1 cellular context compared by ENCODE assay signal in genomic region chr15:64095795-64096485, GRCh38.
TF ChIP-seq lines count a peak whose summit lies in the region.

Gene SNX1 (plus strand): TSS chr15:64095982. CDS start chr15:64096014, 32 bp downstream.

TF ChIP-seq in K562, 482 proteins besides CTCF, POLR2A, EP300 and RAD21 (continued from another document and continues in another):
- TF ChIP-seq E4F1 (CRISPR knock-in tag; IDR thresholded peaks at IDR 0.05; ENCODE audit: borderline replicate concordance) (no peak), SUPT5H (IDR thresholded peaks at IDR 0.05) (peak; percentile 93), MEF2A (IDR thresholded peaks at IDR 0.05; ENCODE audit: control insufficient read depth, low read depth, low read length) (no peak), RNF2 (IDR thresholded peaks at IDR 0.05) (no peak), MAZ (CRISPR knock-in tag; conservative IDR thresholded peaks at IDR 0.05 in 1 of 2, IDR thresholded peaks at IDR 0.05 in 1 of 2) (peak; percentile 77 to 91), CC2D1A (IDR thresholded peaks at IDR 0.05) (peak; percentile 35; the same call in 1 of the 2 replicates), SNRNP70 (optimal IDR thresholded peaks at IDR 0.05; ENCODE audit: low read depth, low read length) (no peak), STAT5A (IDR thresholded peaks at IDR 0.05; ENCODE audit: borderline replicate concordance, low read length) (no peak), E2F3 (CRISPR knock-in tag; IDR thresholded peaks at IDR 0.05) (0 out of 2 replicates have a peak, but pooled peaks have one; percentile 42), SMARCE1 (IDR thresholded peaks at IDR 0.05) (peak; percentile 64), MXD1 (CRISPR knock-in tag; IDR thresholded peaks at IDR 0.05; ENCODE audit: borderline replicate concordance, poor library complexity, severe bottlenecking) (no peak), PCBP1 (IDR thresholded peaks at IDR 0.05; ENCODE audit: low read depth, low read length, poor library complexity, severe bottlenecking) (no peak), NBN (IDR thresholded peaks at IDR 0.05; ENCODE audit: low read depth) (peak; percentile 67; the same call in 1 of the 2 replicates), GATA2 (CRISPR knock-in tag; IDR thresholded peaks at IDR 0.05) (no peak), ATF7 (IDR thresholded peaks at IDR 0.05) (peak; percentile 81), PHF20 (IDR thresholded peaks at IDR 0.05; ENCODE audit: partially characterized antibody) (peak; percentile 84), SP1 (CRISPR knock-in tag; IDR thresholded peaks at IDR 0.05) (peak; percentile 93), ZNF146 (CRISPR knock-in tag; IDR thresholded peaks at IDR 0.05; ENCODE audit: unreplicated experiment) (no peak), ZNF830 (CRISPR knock-in tag; IDR thresholded peaks at IDR 0.05) (no peak), U2AF1 (optimal IDR thresholded peaks at IDR 0.05; ENCODE audit: low read depth, low read length) (no peak), POLR2AphosphoS5 (IDR thresholded peaks at IDR 0.05; ENCODE audit: control insufficient read depth, insufficient read depth, low read depth, low read length) (peak; percentile 92), ZNF644 (tag; IDR thresholded peaks at IDR 0.05; ENCODE audit: low read depth) (no peak), ZNF778 (CRISPR knock-in tag; IDR thresholded peaks at IDR 0.05) (no peak), ZNF224 (CRISPR knock-in tag; IDR thresholded peaks at IDR 0.05) (peak; percentile 82), CUX1 (CRISPR knock-in tag; IDR thresholded peaks at IDR 0.05) (no peak), ZNF408 (CRISPR knock-in tag; IDR thresholded peaks at IDR 0.05; ENCODE audit: low read depth) (no peak)
- TF ChIP-seq, protein P1, sequence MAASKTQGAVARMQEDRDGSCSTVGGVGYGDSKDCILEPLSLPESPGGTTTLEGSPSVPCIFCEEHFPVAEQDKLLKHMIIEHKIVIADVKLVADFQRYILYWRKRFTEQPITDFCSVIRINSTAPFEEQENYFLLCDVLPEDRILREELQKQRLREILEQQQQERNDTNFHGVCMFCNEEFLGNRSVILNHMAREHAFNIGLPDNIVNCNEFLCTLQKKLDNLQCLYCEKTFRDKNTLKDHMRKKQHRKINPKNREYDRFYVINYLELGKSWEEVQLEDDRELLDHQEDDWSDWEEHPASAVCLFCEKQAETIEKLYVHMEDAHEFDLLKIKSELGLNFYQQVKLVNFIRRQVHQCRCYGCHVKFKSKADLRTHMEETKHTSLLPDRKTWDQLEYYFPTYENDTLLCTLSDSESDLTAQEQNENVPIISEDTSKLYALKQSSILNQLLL (CRISPR knock-in tag; IDR thresholded peaks at IDR 0.05; ENCODE audit: borderline replicate concordance) = no peak
- TF ChIP-seq, protein P2, sequence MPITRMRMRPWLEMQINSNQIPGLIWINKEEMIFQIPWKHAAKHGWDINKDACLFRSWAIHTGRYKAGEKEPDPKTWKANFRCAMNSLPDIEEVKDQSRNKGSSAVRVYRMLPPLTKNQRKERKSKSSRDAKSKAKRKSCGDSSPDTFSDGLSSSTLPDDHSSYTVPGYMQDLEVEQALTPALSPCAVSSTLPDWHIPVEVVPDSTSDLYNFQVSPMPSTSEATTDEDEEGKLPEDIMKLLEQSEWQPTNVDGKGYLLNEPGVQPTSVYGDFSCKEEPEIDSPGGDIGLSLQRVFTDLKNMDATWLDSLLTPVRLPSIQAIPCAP (CRISPR knock-in tag; IDR thresholded peaks at IDR 0.05; ENCODE audit: borderline replicate concordance) = no peak
- TF ChIP-seq, protein P3, sequence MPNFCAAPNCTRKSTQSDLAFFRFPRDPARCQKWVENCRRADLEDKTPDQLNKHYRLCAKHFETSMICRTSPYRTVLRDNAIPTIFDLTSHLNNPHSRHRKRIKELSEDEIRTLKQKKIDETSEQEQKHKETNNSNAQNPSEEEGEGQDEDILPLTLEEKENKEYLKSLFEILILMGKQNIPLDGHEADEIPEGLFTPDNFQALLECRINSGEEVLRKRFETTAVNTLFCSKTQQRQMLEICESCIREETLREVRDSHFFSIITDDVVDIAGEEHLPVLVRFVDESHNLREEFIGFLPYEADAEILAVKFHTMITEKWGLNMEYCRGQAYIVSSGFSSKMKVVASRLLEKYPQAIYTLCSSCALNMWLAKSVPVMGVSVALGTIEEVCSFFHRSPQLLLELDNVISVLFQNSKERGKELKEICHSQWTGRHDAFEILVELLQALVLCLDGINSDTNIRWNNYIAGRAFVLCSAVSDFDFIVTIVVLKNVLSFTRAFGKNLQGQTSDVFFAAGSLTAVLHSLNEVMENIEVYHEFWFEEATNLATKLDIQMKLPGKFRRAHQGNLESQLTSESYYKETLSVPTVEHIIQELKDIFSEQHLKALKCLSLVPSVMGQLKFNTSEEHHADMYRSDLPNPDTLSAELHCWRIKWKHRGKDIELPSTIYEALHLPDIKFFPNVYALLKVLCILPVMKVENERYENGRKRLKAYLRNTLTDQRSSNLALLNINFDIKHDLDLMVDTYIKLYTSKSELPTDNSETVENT (CRISPR knock-in tag; IDR thresholded peaks at IDR 0.05) = peak; percentile 23; the same call in 1 of the 2 replicates
- TF ChIP-seq, protein P4, sequence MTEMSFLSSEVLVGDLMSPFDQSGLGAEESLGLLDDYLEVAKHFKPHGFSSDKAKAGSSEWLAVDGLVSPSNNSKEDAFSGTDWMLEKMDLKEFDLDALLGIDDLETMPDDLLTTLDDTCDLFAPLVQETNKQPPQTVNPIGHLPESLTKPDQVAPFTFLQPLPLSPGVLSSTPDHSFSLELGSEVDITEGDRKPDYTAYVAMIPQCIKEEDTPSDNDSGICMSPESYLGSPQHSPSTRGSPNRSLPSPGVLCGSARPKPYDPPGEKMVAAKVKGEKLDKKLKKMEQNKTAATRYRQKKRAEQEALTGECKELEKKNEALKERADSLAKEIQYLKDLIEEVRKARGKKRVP (CRISPR knock-in tag; IDR thresholded peaks at IDR 0.05) = no peak
- TF ChIP-seq, protein P5, sequence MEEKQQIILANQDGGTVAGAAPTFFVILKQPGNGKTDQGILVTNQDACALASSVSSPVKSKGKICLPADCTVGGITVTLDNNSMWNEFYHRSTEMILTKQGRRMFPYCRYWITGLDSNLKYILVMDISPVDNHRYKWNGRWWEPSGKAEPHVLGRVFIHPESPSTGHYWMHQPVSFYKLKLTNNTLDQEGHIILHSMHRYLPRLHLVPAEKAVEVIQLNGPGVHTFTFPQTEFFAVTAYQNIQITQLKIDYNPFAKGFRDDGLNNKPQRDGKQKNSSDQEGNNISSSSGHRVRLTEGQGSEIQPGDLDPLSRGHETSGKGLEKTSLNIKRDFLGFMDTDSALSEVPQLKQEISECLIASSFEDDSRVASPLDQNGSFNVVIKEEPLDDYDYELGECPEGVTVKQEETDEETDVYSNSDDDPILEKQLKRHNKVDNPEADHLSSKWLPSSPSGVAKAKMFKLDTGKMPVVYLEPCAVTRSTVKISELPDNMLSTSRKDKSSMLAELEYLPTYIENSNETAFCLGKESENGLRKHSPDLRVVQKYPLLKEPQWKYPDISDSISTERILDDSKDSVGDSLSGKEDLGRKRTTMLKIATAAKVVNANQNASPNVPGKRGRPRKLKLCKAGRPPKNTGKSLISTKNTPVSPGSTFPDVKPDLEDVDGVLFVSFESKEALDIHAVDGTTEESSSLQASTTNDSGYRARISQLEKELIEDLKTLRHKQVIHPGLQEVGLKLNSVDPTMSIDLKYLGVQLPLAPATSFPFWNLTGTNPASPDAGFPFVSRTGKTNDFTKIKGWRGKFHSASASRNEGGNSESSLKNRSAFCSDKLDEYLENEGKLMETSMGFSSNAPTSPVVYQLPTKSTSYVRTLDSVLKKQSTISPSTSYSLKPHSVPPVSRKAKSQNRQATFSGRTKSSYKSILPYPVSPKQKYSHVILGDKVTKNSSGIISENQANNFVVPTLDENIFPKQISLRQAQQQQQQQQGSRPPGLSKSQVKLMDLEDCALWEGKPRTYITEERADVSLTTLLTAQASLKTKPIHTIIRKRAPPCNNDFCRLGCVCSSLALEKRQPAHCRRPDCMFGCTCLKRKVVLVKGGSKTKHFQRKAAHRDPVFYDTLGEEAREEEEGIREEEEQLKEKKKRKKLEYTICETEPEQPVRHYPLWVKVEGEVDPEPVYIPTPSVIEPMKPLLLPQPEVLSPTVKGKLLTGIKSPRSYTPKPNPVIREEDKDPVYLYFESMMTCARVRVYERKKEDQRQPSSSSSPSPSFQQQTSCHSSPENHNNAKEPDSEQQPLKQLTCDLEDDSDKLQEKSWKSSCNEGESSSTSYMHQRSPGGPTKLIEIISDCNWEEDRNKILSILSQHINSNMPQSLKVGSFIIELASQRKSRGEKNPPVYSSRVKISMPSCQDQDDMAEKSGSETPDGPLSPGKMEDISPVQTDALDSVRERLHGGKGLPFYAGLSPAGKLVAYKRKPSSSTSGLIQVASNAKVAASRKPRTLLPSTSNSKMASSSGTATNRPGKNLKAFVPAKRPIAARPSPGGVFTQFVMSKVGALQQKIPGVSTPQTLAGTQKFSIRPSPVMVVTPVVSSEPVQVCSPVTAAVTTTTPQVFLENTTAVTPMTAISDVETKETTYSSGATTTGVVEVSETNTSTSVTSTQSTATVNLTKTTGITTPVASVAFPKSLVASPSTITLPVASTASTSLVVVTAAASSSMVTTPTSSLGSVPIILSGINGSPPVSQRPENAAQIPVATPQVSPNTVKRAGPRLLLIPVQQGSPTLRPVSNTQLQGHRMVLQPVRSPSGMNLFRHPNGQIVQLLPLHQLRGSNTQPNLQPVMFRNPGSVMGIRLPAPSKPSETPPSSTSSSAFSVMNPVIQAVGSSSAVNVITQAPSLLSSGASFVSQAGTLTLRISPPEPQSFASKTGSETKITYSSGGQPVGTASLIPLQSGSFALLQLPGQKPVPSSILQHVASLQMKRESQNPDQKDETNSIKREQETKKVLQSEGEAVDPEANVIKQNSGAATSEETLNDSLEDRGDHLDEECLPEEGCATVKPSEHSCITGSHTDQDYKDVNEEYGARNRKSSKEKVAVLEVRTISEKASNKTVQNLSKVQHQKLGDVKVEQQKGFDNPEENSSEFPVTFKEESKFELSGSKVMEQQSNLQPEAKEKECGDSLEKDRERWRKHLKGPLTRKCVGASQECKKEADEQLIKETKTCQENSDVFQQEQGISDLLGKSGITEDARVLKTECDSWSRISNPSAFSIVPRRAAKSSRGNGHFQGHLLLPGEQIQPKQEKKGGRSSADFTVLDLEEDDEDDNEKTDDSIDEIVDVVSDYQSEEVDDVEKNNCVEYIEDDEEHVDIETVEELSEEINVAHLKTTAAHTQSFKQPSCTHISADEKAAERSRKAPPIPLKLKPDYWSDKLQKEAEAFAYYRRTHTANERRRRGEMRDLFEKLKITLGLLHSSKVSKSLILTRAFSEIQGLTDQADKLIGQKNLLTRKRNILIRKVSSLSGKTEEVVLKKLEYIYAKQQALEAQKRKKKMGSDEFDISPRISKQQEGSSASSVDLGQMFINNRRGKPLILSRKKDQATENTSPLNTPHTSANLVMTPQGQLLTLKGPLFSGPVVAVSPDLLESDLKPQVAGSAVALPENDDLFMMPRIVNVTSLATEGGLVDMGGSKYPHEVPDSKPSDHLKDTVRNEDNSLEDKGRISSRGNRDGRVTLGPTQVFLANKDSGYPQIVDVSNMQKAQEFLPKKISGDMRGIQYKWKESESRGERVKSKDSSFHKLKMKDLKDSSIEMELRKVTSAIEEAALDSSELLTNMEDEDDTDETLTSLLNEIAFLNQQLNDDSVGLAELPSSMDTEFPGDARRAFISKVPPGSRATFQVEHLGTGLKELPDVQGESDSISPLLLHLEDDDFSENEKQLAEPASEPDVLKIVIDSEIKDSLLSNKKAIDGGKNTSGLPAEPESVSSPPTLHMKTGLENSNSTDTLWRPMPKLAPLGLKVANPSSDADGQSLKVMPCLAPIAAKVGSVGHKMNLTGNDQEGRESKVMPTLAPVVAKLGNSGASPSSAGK (IDR thresholded peaks at IDR 0.05) = no peak
